Comparison of ENCODE assay signal across 12 cellular contexts in the genomic region with DNA sequence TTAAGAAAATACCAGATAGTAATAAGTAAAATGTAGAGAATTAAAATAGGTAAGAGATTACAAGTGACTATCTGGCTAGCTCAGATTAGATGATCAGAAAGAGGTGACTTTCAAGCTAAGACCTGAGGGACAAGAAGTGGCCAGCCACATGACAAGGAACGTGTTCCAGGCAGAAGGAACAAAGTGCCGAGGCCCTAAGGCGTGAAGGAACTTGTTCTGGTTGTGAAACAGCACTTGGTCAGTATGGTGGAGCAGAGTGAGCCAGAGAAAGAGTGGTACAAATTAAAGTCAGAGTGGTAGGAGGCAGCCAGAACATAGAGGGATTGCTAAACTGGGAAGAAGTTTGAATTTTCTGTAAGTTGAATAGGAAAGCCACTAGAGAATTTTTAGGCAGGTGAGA.
"Had no signal": no experiment of that assay in that cellular context is flagged by ENCODE, and none has a peak within 500 bp of the region (broad histone marks: within the 10 kb centered on the region; RNA-seq: fewer than 3 reads in every experiment).

No MANE protein-coding gene starts in this region.

- H3K4me3 ChIP-seq: hepatocyte, vagina had no signal

- H3K27ac ChIP-seq: hepatocyte, vagina had no signal

- ATAC-seq: left colon, natural killer cell, right cardiac atrium had no signal

- H3K9me3 ChIP-seq: vagina had no signal

- H3K27me3 ChIP-seq: vagina had no signal

- DNase-seq: effector memory CD4-positive, alpha-beta T cell; foreskin melanocyte; head of caudate nucleus; left colon; natural killer cell; posterior cingulate gyrus; right cardiac atrium; small intestine; stimulated activated CD4-positive, alpha-beta T cell treated with anti-CD3 and anti-CD28 coated beads, Interleukin-12 subunit alpha, Interleukin-12 subunit beta, amount 100 ng/mL, for 4 hours; stimulated activated naive CD4-positive, alpha-beta T cell treated with Interleukin-2 at 50 U/mL for 16 hours had no signal

- H3K36me3 ChIP-seq: vagina had no signal

- H3K4me2 ChIP-seq: hepatocyte had no signal

- H2AFZ ChIP-seq: hepatocyte had no signal

- H3K79me2 ChIP-seq: hepatocyte had no signal
